Comparison of ENCODE assay signal across 8 cellular contexts in genomic region chr4:158624889-158625478, GRCh38. TPM values are rescaled to one million over a fixed set of nuclear protein-coding genes. Genes with fewer than 3 reads are reported as not detected.
DNase-seq lines count a peak whose midpoint lies in the region; TF ChIP-seq lines count a peak whose summit lies in the region.

No MANE protein-coding gene starts in this region.

- H3K27ac ChIP-seq in SJCRH30 (no peak overlapping the region), fibroblast of lung (ENCODE audit: insufficient read depth, low read length) (no peak overlapping the region)

- H3K79me2 ChIP-seq in fibroblast of lung (ENCODE audit: control insufficient read depth, insufficient read depth, low read length): no peaks in the 10 kb centered on the region

- no peak overlapping the region for H3K4me2 ChIP-seq in fibroblast of lung (ENCODE audit: extremely low read depth, insufficient read depth, low read length)

- intact Hi-C loops in activated naive CD4-positive, alpha-beta T cell treated with anti-CD3 and anti-CD28 coated beads for 36 hours (cut with micrococcal nuclease): loop anchor here (1.0 to 10.0 kb wide), 5 partner anchors 129 to 633 kb away; no protein-coding TSS in a partner anchor

- TF ChIP-seq CTCF in fibroblast of lung (conservative IDR thresholded peaks at IDR 0.05 in 1 of 2, IDR thresholded peaks at IDR 0.05 in 1 of 2; ENCODE audit: low read depth in 1 of 2, low read length in 2 of 2): peak; percentile 70 to 73

- CTCF ChIA-PET in activated naive CD4-positive, alpha-beta T cell treated with anti-CD3 and anti-CD28 coated beads for 36 hours (lab: Charles Lee): interaction anchor here (0.8 to 1.3 kb wide), 2 partner anchors 56 to 130 kb away, joined by 3 read pairs; no protein-coding TSS in a partner anchor
- CTCF ChIA-PET in HEK293T (lab: Yijun Ruan, JAX): interaction anchor here (1.1 to 1.8 kb wide), 2 partner anchors 129 to 369 kb away, joined by 5 read pairs; no protein-coding TSS in a partner anchor

- no peaks in the 10 kb centered on the region for H3K9me3 Mint-ChIP-seq in activated naive CD4-positive, alpha-beta T cell treated with anti-CD3 and anti-CD28 coated beads for 36 hours

- H2AFZ ChIP-seq in fibroblast of lung (ENCODE audit: low read length): no peak overlapping the region

- H4K20me1 ChIP-seq in fibroblast of lung (ENCODE audit: control insufficient read depth, extremely low read depth, insufficient read depth, low read length): no peaks in the 10 kb centered on the region

- H3K27ac Mint-ChIP-seq in activated naive CD4-positive, alpha-beta T cell treated with anti-CD3 and anti-CD28 coated beads for 36 hours: no peak overlapping the region

- H3K36me3 Mint-ChIP-seq in activated naive CD4-positive, alpha-beta T cell treated with anti-CD3 and anti-CD28 coated beads for 36 hours (ENCODE audit: low read depth): no peaks in the 10 kb centered on the region

- POLR2A ChIA-PET in HEK293T (lab: Yijun Ruan, JAX): no interaction called here

- peak; percentile 12 for DNase-seq in activated naive CD4-positive, alpha-beta T cell treated with anti-CD3 and anti-CD28 coated beads for 36 hours
- no peak for DNase-seq in activated naive CD4-positive, alpha-beta T cell treated with Interleukin-2 at 50 U/mL for 16 hours
- peak; percentile 35 for DNase-seq in HEK293T (ENCODE audit: extremely low spot score)
- peak; percentile 73 for DNase-seq in LoVo (ENCODE audit: low spot score)
- peak; percentile 1 to 51 for DNase-seq in SJCRH30
- DNase-seq in fibroblast of lung (ENCODE audit: low read depth in 2 of 2): peak; percentile 64 to 83
- DNase-seq in non-pigmented ciliary epithelial cell (ENCODE audit: low read depth): peak; percentile 30
- DNase-seq in stimulated activated CD4-positive, alpha-beta T cell treated with anti-CD3 and anti-CD28 coated beads, Interleukin-15, amount 100 ng/mL, for 24 hours: no peak

- H3K4me3 ChIP-seq in SJCRH30 (no peak overlapping the region), fibroblast of lung (replicated peaks in 1 of 4; ENCODE audit: control extremely low read depth in 1 of 4, insufficient read depth in 1 of 4, low read depth in 3 of 4, low read length in 4 of 4) (no peak overlapping the region)

- no peak overlapping the region for H3K9ac ChIP-seq in fibroblast of lung (ENCODE audit: insufficient read depth, low read length)

- peaks cover 20% of the 10 kb centered on the region for H3K27me3 Mint-ChIP-seq in activated naive CD4-positive, alpha-beta T cell treated with anti-CD3 and anti-CD28 coated beads for 36 hours (ENCODE audit: low read depth)

- H3K27me3 ChIP-seq in SJCRH30 (no peaks in the 10 kb centered on the region), fibroblast of lung (ENCODE audit: control insufficient read depth, insufficient read depth, low read length) (no peaks in the 10 kb centered on the region)

- H3K4me1 Mint-ChIP-seq in activated naive CD4-positive, alpha-beta T cell treated with anti-CD3 and anti-CD28 coated beads for 36 hours (ENCODE audit: low read depth): no peaks in the 10 kb centered on the region

- no peak overlapping the region for H3K4me3 Mint-ChIP-seq in activated naive CD4-positive, alpha-beta T cell treated with anti-CD3 and anti-CD28 coated beads for 36 hours

- H3K36me3 ChIP-seq in SJCRH30: no peaks in the 10 kb centered on the region
- no peaks in the 10 kb centered on the region for H3K36me3 ChIP-seq in fibroblast of lung (ENCODE audit: control insufficient read depth, insufficient read depth, low read length)

- H3K9me3 ChIP-seq in SJCRH30 (replicated peaks) (no peaks in the 10 kb centered on the region), fibroblast of lung (ENCODE audit: control insufficient read depth, insufficient read depth, low read depth, low read length) (no peaks in the 10 kb centered on the region)

- H3K4me1 ChIP-seq in SJCRH30: no peaks in the 10 kb centered on the region
- H3K4me1 ChIP-seq in fibroblast of lung (ENCODE audit: control insufficient read depth, extremely low read depth, insufficient read depth, low read length): no peaks in the 10 kb centered on the region

TF ChIP-seq in HEK293T, 16 proteins besides CTCF, POLR2A, EP300 and RAD21:
- TF ChIP-seq ELF4 (IDR thresholded peaks at IDR 0.05) (no peak), HDGF (IDR thresholded peaks at IDR 0.05; ENCODE audit: borderline replicate concordance) (no peak), FOXM1 (IDR thresholded peaks at IDR 0.05; ENCODE audit: borderline replicate concordance) (no peak), ARNT (IDR thresholded peaks at IDR 0.05) (no peak), PKNOX1 (IDR thresholded peaks at IDR 0.05) (no peak), SUZ12 (IDR thresholded peaks at IDR 0.05) (no peak)

RNA-seq across cellular contexts. Expression of gene C4orf46, which starts 46.7 kb away (rescaled TPM):
- 10 to 100 TPM; 18.9 to 20.9 TPM for total RNA-seq in activated naive CD4-positive, alpha-beta T cell treated with anti-CD3 and anti-CD28 coated beads for 36 hours
- total RNA-seq in SJCRH30 (2014; rRNA removed; shearing (Covaris generic)): 26.4 and 29.1 TPM in 2 replicates
- 7.2 and 11.2 TPM in 2 replicates for total RNA-seq in fibroblast of lung
- polyA plus RNA-seq in fibroblast of lung: 11.8 and 18.7 TPM in 2 replicates
- 7.8 and 13.0 TPM in 2 replicates for polyA plus RNA-seq in fibroblast of lung (2012)
- 12.2 and 22.9 TPM in 2 replicates for polyA minus RNA-seq in fibroblast of lung (ENCODE audit: low replicate concordance)

RNA-seq across cellular contexts. Expression of gene ETFDH, which starts 47.1 kb away (rescaled TPM):
- 10 to 100 TPM; 35.4 to 36.8 TPM for total RNA-seq in activated naive CD4-positive, alpha-beta T cell treated with anti-CD3 and anti-CD28 coated beads for 36 hours
- 6.1 and 8.9 TPM in 2 replicates for total RNA-seq in SJCRH30 (2014; rRNA removed; shearing (Covaris generic))
- total RNA-seq in fibroblast of lung: 35.7 and 38.6 TPM in 2 replicates
- 28.3 and 34.8 TPM in 2 replicates for polyA plus RNA-seq in fibroblast of lung
- polyA plus RNA-seq in fibroblast of lung (2012): 17.2 and 20.2 TPM in 2 replicates
- polyA minus RNA-seq in fibroblast of lung (ENCODE audit: low replicate concordance): 1.8 and 5.0 TPM in 2 replicates

Comparison
In these comparisons a context has a peak if more than half of its experiments do, and no peak if none do; other contexts are left out.
1. DNase-seq: peak in activated naive CD4-positive, alpha-beta T cell treated with anti-CD3 and anti-CD28 coated beads for 36 hours (single experiment), HEK293T (single experiment), LoVo (single experiment), SJCRH30 (2 of 2), fibroblast of lung (2 of 2) and non-pigmented ciliary epithelial cell (single experiment); none in activated naive CD4-positive, alpha-beta T cell treated with Interleukin-2 at 50 U/mL for 16 hours (single experiment) and stimulated activated CD4-positive, alpha-beta T cell treated with anti-CD3 and anti-CD28 coated beads, Interleukin-15, amount 100 ng/mL, for 24 hours (single experiment).